ENCODE assay signal across 17 cellular contexts in the genomic region with DNA sequence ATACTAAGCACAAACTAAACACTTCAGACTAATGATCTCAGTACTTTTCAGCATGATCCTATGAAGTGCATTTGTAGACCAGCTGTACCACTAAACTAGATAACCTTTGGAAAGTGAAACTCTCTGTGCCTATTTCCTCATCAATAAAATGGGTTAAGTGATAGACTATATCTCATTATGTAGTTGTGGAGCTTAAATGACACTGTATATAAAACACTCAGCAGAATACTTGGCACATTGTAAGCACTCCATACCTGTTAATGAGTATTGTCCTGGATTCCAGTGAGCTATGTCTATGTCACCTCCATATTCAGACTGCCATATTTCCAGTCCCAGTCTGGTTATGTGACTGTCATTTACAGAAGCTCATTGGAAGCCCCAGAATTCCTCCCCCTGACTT. TPM values are rescaled to one million over a fixed set of nuclear protein-coding genes. Genes with fewer than 3 reads are reported as not detected.
A peak's percentile ranks its signal among the peaks of the same experiment; 100 is the strongest.
DNase-seq lines count a peak whose midpoint lies in the region; ATAC-seq and TF ChIP-seq lines count a peak whose summit lies in the region.
"Had no signal": no experiment of that assay in that cellular context is flagged by ENCODE, and none has a peak within 500 bp of the region (broad histone marks: within the 10 kb centered on the region; RNA-seq: fewer than 3 reads in every experiment).

No MANE protein-coding gene starts in this region.

- intact Hi-C loops in left colon (cut with DNase I, micrococcal nuclease) (no loop called here), dorsolateral prefrontal cortex (cut with DNase I) (no loop called here)

- no peak overlapping the region for H3K4me3 ChIP-seq in dorsolateral prefrontal cortex
- H3K4me3 ChIP-seq: A549; BLaER1 treated with 17β-estradiol and CSF1 and Interleukin-3, amounts not matched to agents 10 nM and 100 nM had no signal

- DNase-seq in NCI-H510A treated with DMSO at 0.1 percent for 48 hours (lab: John Stamatoyannopoulos, UW): peak; percentile 2
- DNase-seq in NCI-H510A (lab: John Stamatoyannopoulos, UW): no peak
- DNase-seq in left colon: no peak
- no peak for DNase-seq in dorsolateral prefrontal cortex
- DNase-seq in occipital lobe (lab: John Stamatoyannopoulos, UW): no peak
- DNase-seq: AML-193; Caco-2; Calu3; CD4-positive, alpha-beta T cell; CD8-positive, alpha-beta T cell; DMS79 treated with DMSO at 0.1 percent for 48 hours; GF-D8 had no signal

- H3K27me3 ChIP-seq in dorsolateral prefrontal cortex: no peaks in the 10 kb centered on the region
- H3K27me3 ChIP-seq: BLaER1 treated with 17β-estradiol and CSF1 and Interleukin-3, amounts not matched to agents 10 nM and 100 nM had no signal

- no peak for TF ChIP-seq CTCF in dorsolateral prefrontal cortex (IDR thresholded peaks at IDR 0.05 in 54 of 56, conservative IDR thresholded peaks at IDR 0.05 in 2 of 56; ENCODE audit: low read depth in 1 of 56, partially characterized antibody in 56 of 56)

- H3K27ac ChIP-seq in dorsolateral prefrontal cortex: no peak overlapping the region
- H3K27ac ChIP-seq: 22Rv1; A549; BLaER1 treated with 17β-estradiol and CSF1 and Interleukin-3, amounts not matched to agents 10 nM and 100 nM; C4-2B had no signal

- peak; percentile 84 for ATAC-seq in left colon
- ATAC-seq: A549; CD8-positive, alpha-beta T cell had no signal

RNA-seq across cellular contexts. Expression of a gene that starts 44.4 kb away (rescaled TPM):
- total RNA-seq in left colon: 1 to 10 TPM; 1.5 to 4.3 TPM
- 1,000 to 10,000 TPM in 13 of 120 experiments, 100 to 1,000 TPM in 107; 194 to 1,123 (median 809) TPM for total RNA-seq in dorsolateral prefrontal cortex
- total RNA-seq in occipital lobe: 870 TPM
- total RNA-seq: B cell; Calu3; CD8-positive, alpha-beta T cell had no signal

Comparison
In these comparisons a context has a peak if more than half of its experiments do, and no peak if none do; other contexts are left out.
1. RNA of a gene that starts 44.4 kb away (total RNA-seq): 870 TPM in occipital lobe (single experiment) and 194 to 1,123 TPM in dorsolateral prefrontal cortex; 1.5 to 4.3 TPM in left colon; every median in the first group is over 10 times any median in the second.